In genomic region chr19:10763399-10763798, GRCh38 we compare ENCODE assay signal across 12 cellular contexts. TPM values are rescaled to one million over a fixed set of nuclear protein-coding genes. Genes with fewer than 3 reads are reported as not detected.
DNase-seq lines count a peak whose midpoint lies in the region; ATAC-seq, FAIRE-seq and TF ChIP-seq lines count a peak whose summit lies in the region.
"Had no signal": no experiment of that assay in that cellular context is flagged by ENCODE, and none has a peak within 500 bp of the region (broad histone marks: within the 10 kb centered on the region; RNA-seq: fewer than 3 reads in every experiment).

No MANE protein-coding gene starts in this region.

- no peaks in the 10 kb centered on the region for H3K27me3 Mint-ChIP-seq in activated naive CD8-positive, alpha-beta T cell treated with anti-CD3 and anti-CD28 coated beads, Interleukin-2, amount 10 ng/mL, durations not matched to agents 7 days and 5 days
- peaks cover 0 to 2% (median 0%) of the 10 kb centered on the region in 5 donors for H3K27me3 Mint-ChIP-seq in naive thymus-derived CD4-positive, alpha-beta T cell
- H3K27me3 Mint-ChIP-seq in osteocyte (ENCODE audit: unreplicated experiment), result no peaks in the 10 kb centered on the region

- DNase-seq in HepG2 (ENCODE audit: low spot score) (no peak), right lobe of liver (no peak), upper lobe of left lung (no peak), brain microvascular endothelial cell (no peak), osteocyte (ENCODE audit: extremely low spot score, unreplicated experiment) (no peak)
- DNase-seq in activated naive CD8-positive, alpha-beta T cell treated with anti-CD3 and anti-CD28 coated beads, Interleukin-2, amount 10 ng/mL, durations not matched to agents 7 days and 5 days, result no peak
- DNase-seq in naive thymus-derived CD4-positive, alpha-beta T cell, result no peak
- DNase-seq: activated gamma-delta T cell; effector CD8-positive, alpha-beta T cell; NCI-H2227 treated with DMSO at 0.1 percent for 48 hours; sigmoid colon had no signal

- H3K4me2 ChIP-seq in HepG2 (ENCODE audit: low read depth, low read length), result peak overlapping the region; percentile 68; the same call in 1 of the 2 replicates

- TF ChIP-seq RAD21 in HepG2 (CRISPR knock-in tag; IDR thresholded peaks at IDR 0.05), result no peak

- CTCF ChIA-PET in HepG2 (lab: Yijun Ruan, JAX; ENCODE audit: low intra/inter-chr PET ratio, low total read pairs), result no interaction called here
- CTCF ChIA-PET in naive thymus-derived CD4-positive, alpha-beta T cell (lab: Charles Lee), result interaction anchor here (0.7 to 1.9 kb wide), 4 partner anchors 40 to 101 kb away, joined by 3 to 4 read pairs (median 4); partner anchors contain the start of gene DNM2

- TF ChIP-seq CTCF in HepG2 (CRISPR knock-in tag; IDR thresholded peaks at IDR 0.05) (no peak), right lobe of liver (IDR thresholded peaks at IDR 0.05) (no peak), upper lobe of left lung (IDR thresholded peaks at IDR 0.05) (no peak), gastroesophageal sphincter (IDR thresholded peaks at IDR 0.05) (no peak), brain microvascular endothelial cell (IDR thresholded peaks at IDR 0.05; ENCODE audit: low read depth, low read length, missing control alignments) (no peak), osteocyte (IDR thresholded peaks at IDR 0.05) (no peak)

- in situ Hi-C loops in HepG2 (cut with HindIII; ENCODE audit: extremely low pct_ligation_motif_present, low pct_unique_long_range_greater_than_20kb) (no loop called here), brain microvascular endothelial cell (cut with HindIII; ENCODE audit: low pct_ligation_motif_present, low sequenced_read_pairs) (no loop called here)

- H3K4me1 ChIP-seq in HepG2 (ENCODE audit: insufficient read depth, low read length) (peaks cover 62% of the 10 kb centered on the region), right lobe of liver (peaks cover 0 to 50% (median 28%) of the 10 kb centered on the region in 4 donors), upper lobe of left lung (peaks cover 63 to 92% (median 83%) of the 10 kb centered on the region in 4 donors), gastroesophageal sphincter (peaks cover 0 to 87% (median 35%) of the 10 kb centered on the region in 3 donors)
- peaks cover 50 to 58% of the 10 kb centered on the region in 2 donors for H3K4me1 ChIP-seq in naive thymus-derived CD4-positive, alpha-beta T cell (ENCODE audit: control insufficient read depth in 2 of 2, insufficient read depth in 2 of 2, low read length in 2 of 2)

- intact Hi-C loops in HepG2 (cut with micrococcal nuclease; ENCODE audit: unreplicated experiment), result no loop called here
- intact Hi-C loops in right lobe of liver (cut with DNase I), result loop anchor here in 1 of 2 donors (10.0 kb wide), 2 partner anchors 49 to 101 kb away; partner anchors contain the start of gene DNM2
- intact Hi-C loops in naive thymus-derived CD4-positive, alpha-beta T cell (cut with micrococcal nuclease), result no loop called here

- H3K27ac Mint-ChIP-seq in activated naive CD8-positive, alpha-beta T cell treated with anti-CD3 and anti-CD28 coated beads, Interleukin-2, amount 10 ng/mL, durations not matched to agents 7 days and 5 days, result peak overlapping the region; percentile 90
- H3K27ac Mint-ChIP-seq in naive thymus-derived CD4-positive, alpha-beta T cell, result peak overlapping the region; percentile 90 to 99 (median 94)
- H3K27ac Mint-ChIP-seq in osteocyte (ENCODE audit: unreplicated experiment), result no peak overlapping the region

- WGBS in HepG2 (ENCODE audit: low lambda C conversion rate), result 100% methylated on average over 2 of the region's 4 CpGs
- WGBS in right lobe of liver (ENCODE audit: insufficient coverage, low coverage, low lambda C conversion rate, missing lambda C conversion rate), result 93% methylated on average over 2 of the region's 4 CpGs
- 67 to 100% methylated on average over 2 to 4 of the region's 4 CpGs for WGBS in upper lobe of left lung, 2 donors
- WGBS in gastroesophageal sphincter (ENCODE audit: low coverage in 1 of 2), 2 donors, result no CpG with 5 or more reads among the region's 4 CpGs

- TF ChIP-seq EP300 in HepG2 (IDR thresholded peaks at IDR 0.05; ENCODE audit: low read depth in 2 of 2, low read length in 2 of 2) (no peak), HepG2 (CRISPR knock-in tag; IDR thresholded peaks at IDR 0.05; ENCODE audit: borderline replicate concordance) (no peak), upper lobe of left lung (IDR thresholded peaks at IDR 0.05) (no peak), gastroesophageal sphincter (IDR thresholded peaks at IDR 0.05) (no peak)

- TF ChIP-seq POLR2A in HepG2 (IDR thresholded peaks at IDR 0.05; ENCODE audit: insufficient read depth in 1 of 2, low read depth in 2 of 2, low read length in 2 of 2) (no peak), right lobe of liver (IDR thresholded peaks at IDR 0.05) (no peak), upper lobe of left lung (IDR thresholded peaks at IDR 0.05) (no peak), gastroesophageal sphincter (IDR thresholded peaks at IDR 0.05) (no peak)

- H3K9ac ChIP-seq in HepG2 (ENCODE audit: insufficient read depth, low read depth, low read length), result no peak overlapping the region

- no TSS peak for BruUV-seq in HepG2 (replicated peaks; lab: Mats Ljungman, UMichigan)

- H3K36me3 Mint-ChIP-seq in activated naive CD8-positive, alpha-beta T cell treated with anti-CD3 and anti-CD28 coated beads, Interleukin-2, amount 10 ng/mL, durations not matched to agents 7 days and 5 days, result peaks cover 37% of the 10 kb centered on the region
- H3K36me3 Mint-ChIP-seq in naive thymus-derived CD4-positive, alpha-beta T cell, result peaks cover 6 to 47% (median 13%) of the 10 kb centered on the region in 5 donors
- peaks cover 6% of the 10 kb centered on the region for H3K36me3 Mint-ChIP-seq in osteocyte (ENCODE audit: unreplicated experiment)

- peaks cover 26% of the 10 kb centered on the region for H3K79me2 ChIP-seq in HepG2 (ENCODE audit: insufficient read depth, low read length)

- H3K4me3 ChIP-seq in HepG2 (replicated peaks in 1 of 3; ENCODE audit: insufficient read depth in 1 of 3, low read depth in 2 of 3, low read length in 3 of 3), result no peak overlapping the region
- no peak overlapping the region for H3K4me3 ChIP-seq in right lobe of liver
- no peak overlapping the region for H3K4me3 ChIP-seq in naive thymus-derived CD4-positive, alpha-beta T cell (ENCODE audit: low read length)
- no peak overlapping the region for H3K4me3 ChIP-seq in upper lobe of left lung
- no peak overlapping the region for H3K4me3 ChIP-seq in gastroesophageal sphincter
- no peak overlapping the region for H3K4me3 ChIP-seq in brain microvascular endothelial cell (ENCODE audit: low read depth, low read length)
- H3K4me3 ChIP-seq: sigmoid colon had no signal

- H3K27ac ChIP-seq in HepG2 (ENCODE audit: extremely low read length, insufficient read depth, low read length), result peak overlapping the region; percentile 57
- H3K27ac ChIP-seq in right lobe of liver, result peak overlapping the region in 1 of 3 donors; percentile 55
- peak overlapping the region; percentile 62 for H3K27ac ChIP-seq in naive thymus-derived CD4-positive, alpha-beta T cell (ENCODE audit: low read depth, low read length)
- peak overlapping the region; percentile 24 to 73 (median 63) for H3K27ac ChIP-seq in upper lobe of left lung
- H3K27ac ChIP-seq in gastroesophageal sphincter, result peak overlapping the region in 2 of 4 donors; percentile 35 to 53
- no peak overlapping the region for H3K27ac ChIP-seq in brain microvascular endothelial cell

- FAIRE-seq in HepG2 (lab: Jason Lieb, UNC), result no peak

- peaks cover 45% of the 10 kb centered on the region for H3K4me1 Mint-ChIP-seq in activated naive CD8-positive, alpha-beta T cell treated with anti-CD3 and anti-CD28 coated beads, Interleukin-2, amount 10 ng/mL, durations not matched to agents 7 days and 5 days
- H3K4me1 Mint-ChIP-seq in naive thymus-derived CD4-positive, alpha-beta T cell, result peaks cover 64 to 82% (median 71%) of the 10 kb centered on the region in 7 donors
- peaks cover 69% of the 10 kb centered on the region for H3K4me1 Mint-ChIP-seq in osteocyte (ENCODE audit: unreplicated experiment)

- H3K4me3 Mint-ChIP-seq in activated naive CD8-positive, alpha-beta T cell treated with anti-CD3 and anti-CD28 coated beads, Interleukin-2, amount 10 ng/mL, durations not matched to agents 7 days and 5 days, result peak overlapping the region; percentile 64
- peak overlapping the region in 8 of 10 donors; percentile 16 to 83 (median 66) for H3K4me3 Mint-ChIP-seq in naive thymus-derived CD4-positive, alpha-beta T cell
- no peak overlapping the region for H3K4me3 Mint-ChIP-seq in osteocyte (ENCODE audit: unreplicated experiment)

- POLR2A ChIA-PET in HepG2 (lab: Yijun Ruan, JAX), result no interaction called here
- POLR2A ChIA-PET in activated naive CD8-positive, alpha-beta T cell treated with anti-CD3 and anti-CD28 coated beads, Interleukin-2, amount 10 ng/mL, durations not matched to agents 7 days and 5 days (lab: Charles Lee), result interaction anchor here (1.4 kb wide), 1 partner anchor 45 kb away, joined by 3 read pairs; no protein-coding TSS in a partner anchor
- POLR2A ChIA-PET in naive thymus-derived CD4-positive, alpha-beta T cell (lab: Charles Lee), result interaction anchor here (3.2 kb wide), 1 partner anchor 45 kb away, joined by 22 read pairs; the partner anchor contains the start of gene DNM2

- H3K9me3 ChIP-seq in HepG2 (ENCODE audit: low read length) (no peaks in the 10 kb centered on the region), right lobe of liver (no peaks in the 10 kb centered on the region), upper lobe of left lung (no peaks in the 10 kb centered on the region), gastroesophageal sphincter (no peaks in the 10 kb centered on the region)
- no peaks in the 10 kb centered on the region for H3K9me3 ChIP-seq in naive thymus-derived CD4-positive, alpha-beta T cell (ENCODE audit: control insufficient read depth in 2 of 3, low read length in 3 of 3)
- H3K9me3 ChIP-seq: sigmoid colon had no signal

- peaks cover 9% of the 10 kb centered on the region; the same call in 1 of the 2 replicates for H4K20me1 ChIP-seq in HepG2 (ENCODE audit: insufficient read depth, low read length)

- H3K27me3 ChIP-seq in HepG2 (ENCODE audit: control insufficient read depth in 1 of 2, insufficient read depth in 2 of 2, low read length in 2 of 2), result no peaks in the 10 kb centered on the region
- no peaks in the 10 kb centered on the region for H3K27me3 ChIP-seq in right lobe of liver
- no peaks in the 10 kb centered on the region for H3K27me3 ChIP-seq in naive thymus-derived CD4-positive, alpha-beta T cell (ENCODE audit: control insufficient read depth in 2 of 2, insufficient read depth in 2 of 2, low read length in 2 of 2)
- no peaks in the 10 kb centered on the region for H3K27me3 ChIP-seq in upper lobe of left lung
- H3K27me3 ChIP-seq in gastroesophageal sphincter, result no peaks in the 10 kb centered on the region
- no peaks in the 10 kb centered on the region for H3K27me3 ChIP-seq in brain microvascular endothelial cell (replicated peaks)
- H3K27me3 ChIP-seq: sigmoid colon had no signal

- no peak overlapping the region for H2AFZ ChIP-seq in HepG2 (ENCODE audit: low read length)

- H3K9me3 Mint-ChIP-seq in activated naive CD8-positive, alpha-beta T cell treated with anti-CD3 and anti-CD28 coated beads, Interleukin-2, amount 10 ng/mL, durations not matched to agents 7 days and 5 days, result no peaks in the 10 kb centered on the region
- peaks cover 0 to 5% (median 0%) of the 10 kb centered on the region in 11 donors for H3K9me3 Mint-ChIP-seq in naive thymus-derived CD4-positive, alpha-beta T cell
- H3K9me3 Mint-ChIP-seq in osteocyte (ENCODE audit: unreplicated experiment), result no peaks in the 10 kb centered on the region

- no peak for ATAC-seq in HepG2
- no peak for ATAC-seq in right lobe of liver
- no peak for ATAC-seq in activated naive CD8-positive, alpha-beta T cell treated with anti-CD3 and anti-CD28 coated beads, Interleukin-2, amount 10 ng/mL, durations not matched to agents 7 days and 5 days (ENCODE audit: low read depth)
- no peak for ATAC-seq in naive thymus-derived CD4-positive, alpha-beta T cell
- no peak for ATAC-seq in upper lobe of left lung (ENCODE audit: low FRiP score in 2 of 2)
- ATAC-seq in gastroesophageal sphincter, result no peak

- H3K36me3 ChIP-seq in HepG2 (replicated peaks in 1 of 2; ENCODE audit: control insufficient read depth in 1 of 2, insufficient read depth in 2 of 2, low read length in 2 of 2) (peaks cover 8 to 22% of the 10 kb centered on the region in 2 experiments; a peak in 3 of 5 replicates), right lobe of liver (peaks cover 0 to 10% (median 4%) of the 10 kb centered on the region in 4 donors), upper lobe of left lung (peaks cover 8 to 37% (median 22%) of the 10 kb centered on the region in 4 donors), gastroesophageal sphincter (peaks cover 0 to 40% of the 10 kb centered on the region in 2 donors), brain microvascular endothelial cell (replicated peaks) (peaks cover 10% of the 10 kb centered on the region)
- H3K36me3 ChIP-seq in naive thymus-derived CD4-positive, alpha-beta T cell (ENCODE audit: control insufficient read depth in 2 of 3, insufficient read depth in 3 of 3, low read length in 3 of 3), result peaks cover 4 to 19% (median 4%) of the 10 kb centered on the region in 3 experiments

RNA-seq across cellular contexts. Expression of gene DNM2, which starts 45.5 kb away (rescaled TPM):
- total RNA-seq in HepG2 (2016; rRNA removed; fragmentation: Illumina TruSeq; extraction: Trizol) (41.7 and 48.2 TPM in 2 replicates), right lobe of liver (10 to 100 TPM; 54.0 to 86.9 (median 68.3) TPM), upper lobe of left lung (100 to 1,000 TPM; 238 to 744 (median 318) TPM), gastroesophageal sphincter (100 to 1,000 TPM in 2 of 4 donors, 10 to 100 TPM in 2; 79.1 to 115 (median 96.8) TPM), osteocyte (157 and 163 TPM in 2 replicates)
- total RNA-seq in HepG2 (2016; cell fraction: cytosol; rRNA removed; fragmentation: Illumina TruSeq; extraction: Trizol; ENCODE audit: low read depth), result 19.9 and 21.9 TPM in 2 replicates
- total RNA-seq in HepG2 (2016; cell fraction: insoluble cytoplasmic fraction; rRNA removed; fragmentation: Illumina TruSeq; extraction: Trizol), result 37.7 and 40.5 TPM in 2 replicates
- total RNA-seq in HepG2 (2016; cell fraction: membrane; rRNA removed; fragmentation: Illumina TruSeq; extraction: Trizol), result 29.4 and 31.2 TPM in 2 replicates
- total RNA-seq in HepG2 (2016; cell fraction: nucleus; rRNA removed; fragmentation: Illumina TruSeq; extraction: Trizol), result 56.9 and 61.6 TPM in 2 replicates
- polyA plus RNA-seq in HepG2 (2011; rRNA removed), result 59.8 and 67.0 TPM in 2 replicates
- 29.1 and 41.0 TPM in 2 replicates for polyA plus RNA-seq in HepG2 (2011; cell fraction: cytosol; rRNA removed)
- polyA plus RNA-seq in HepG2 (2011; cell fraction: nucleus; rRNA removed), result 155 and 203 TPM in 2 replicates
- polyA plus RNA-seq in HepG2 (2012), result 44.2 and 57.9 TPM in 2 replicates
- polyA plus RNA-seq in HepG2 (2016; cell fraction: cytosol; fragmentation: Illumina TruSeq; extraction: Trizol; ENCODE audit: low read depth), result 8.6 and 9.0 TPM in 2 replicates
- polyA plus RNA-seq in HepG2 (2016; cell fraction: insoluble cytoplasmic fraction; fragmentation: Illumina TruSeq; extraction: Trizol; ENCODE audit: low read depth), result 39.4 and 48.6 TPM in 2 replicates
- polyA plus RNA-seq in HepG2 (2016; cell fraction: membrane; fragmentation: Illumina TruSeq; extraction: Trizol; ENCODE audit: low read depth), result 18.1 and 20.6 TPM in 2 replicates
- 87.0 and 94.1 TPM in 2 replicates for polyA plus RNA-seq in HepG2 (2016; cell fraction: nucleus; fragmentation: Illumina TruSeq; extraction: Trizol; ENCODE audit: insufficient read depth, low read depth)
- polyA minus RNA-seq in HepG2 (2011; rRNA and poly(A)+ RNA removed; ENCODE audit: low replicate concordance), result 200 and 264 TPM in 2 replicates
- polyA minus RNA-seq in HepG2 (2011; cell fraction: cytosol; rRNA and poly(A)+ RNA removed), result 44.4 and 50.0 TPM in 2 replicates
- 143 and 162 TPM in 2 replicates for polyA minus RNA-seq in HepG2 (2011; cell fraction: nucleus; rRNA and poly(A)+ RNA removed)
- total RNA-seq in activated naive CD8-positive, alpha-beta T cell treated with anti-CD3 and anti-CD28 coated beads, Interleukin-2, amount 10 ng/mL, durations not matched to agents 7 days and 5 days, result 100 to 1,000 TPM; 249 to 259 TPM
- total RNA-seq in naive thymus-derived CD4-positive, alpha-beta T cell, result 100 to 1,000 TPM; 238 to 340 (median 269) TPM
- 100 to 1,000 TPM in 1 of 2 donors, 10 to 100 TPM in 1; 49.1 to 111 TPM for polyA plus RNA-seq in naive thymus-derived CD4-positive, alpha-beta T cell
